Comparison of ENCODE assay signal across 8 cellular contexts in genomic region chr5:23820764-23821471, GRCh38.
DNase-seq lines count a peak whose midpoint lies in the region; ATAC-seq and TF ChIP-seq lines count a peak whose summit lies in the region.

No MANE protein-coding gene starts in this region.

- intact Hi-C loops in lower lobe of right lung (cut with DNase I) = no loop called here

- no peaks in the 10 kb centered on the region for H3K9me3 ChIP-seq in lower lobe of right lung

- peak; percentile 15 for DNase-seq in ELR (ENCODE audit: low read depth)
- peak; percentile 48 for DNase-seq in NB4 (ENCODE audit: low read depth)
- no peak for DNase-seq in lower lobe of right lung

- TF ChIP-seq POLR2A in NB4 (IDR thresholded peaks at IDR 0.05; ENCODE audit: extremely low read depth, insufficient read length) = no peak

- ATAC-seq in lower lobe of right lung = no peak
- ATAC-seq in GM21367 (IDR thresholded peaks at IDR 0.05; ENCODE audit: unreplicated experiment) = no peak
- no peak for ATAC-seq in GM21360 (IDR thresholded peaks at IDR 0.05; ENCODE audit: unreplicated experiment)
- ATAC-seq in GM21526 (IDR thresholded peaks at IDR 0.05; ENCODE audit: low FRiP score, unreplicated experiment) = no peak
- ATAC-seq in HG03565 (IDR thresholded peaks at IDR 0.05; ENCODE audit: unreplicated experiment) = no peak

- H3K4me1 ChIP-seq in lower lobe of right lung = no peaks in the 10 kb centered on the region

- H3K36me3 ChIP-seq in lower lobe of right lung = no peaks in the 10 kb centered on the region

- no peak overlapping the region for H3K27ac ChIP-seq in VCaP
- H3K27ac ChIP-seq in lower lobe of right lung = no peak overlapping the region

- H3K4me3 ChIP-seq in NB4 (ENCODE audit: low read depth, low read length) (no peak overlapping the region), lower lobe of right lung (no peak overlapping the region)

- H3K27me3 ChIP-seq in lower lobe of right lung (ENCODE audit: low read depth) = no peaks in the 10 kb centered on the region

- peak; percentile 38 for TF ChIP-seq CTCF in NB4 (IDR thresholded peaks at IDR 0.05; ENCODE audit: low read depth, low read length)
- peak; percentile 81 for TF ChIP-seq CTCF in VCaP (conservative IDR thresholded peaks at IDR 0.05)
- TF ChIP-seq CTCF in lower lobe of right lung (IDR thresholded peaks at IDR 0.05) = peak; percentile 37
